Comparison of ENCODE assay signal across 13 cellular contexts in genomic region chr15:39774688-39775267, GRCh38. TPM values are rescaled to one million over a fixed set of nuclear protein-coding genes. Genes with fewer than 3 reads are reported as not detected.
DNase-seq lines count a peak whose midpoint lies in the region; FAIRE-seq and TF ChIP-seq lines count a peak whose summit lies in the region.
"Had no signal": no experiment of that assay in that cellular context is flagged by ENCODE, and none has a peak within 500 bp of the region (broad histone marks: within the 10 kb centered on the region; RNA-seq: fewer than 3 reads in every experiment).

No MANE protein-coding gene starts in this region.

- no peak overlapping the region for H3K4me3 ChIP-seq in HEK293 (ENCODE audit: low read depth, low read length)
- H3K4me3 ChIP-seq: pancreas, thoracic aorta had no signal

- CTCF ChIA-PET in HEK293 (lab: Yijun Ruan, JAX) = interaction anchor here (1.1 kb wide), 1 partner anchor 194 kb away, joined by 3 read pairs; the partner anchor contains the start of gene THBS1

- no peak overlapping the region for H3K27ac Mint-ChIP-seq in activated T-helper 2 cell treated with anti-CD3 and anti-CD28 coated beads, Interferon-gamma antibody, Interleukin-2, Interleukin-4, amounts not matched to agents 10 μg/mL and 5 μg/mL and 100 μg/mL, durations not matched to agents 14 hours and 24 hours and 36 hours

- intact Hi-C loops in activated T-helper 2 cell treated with anti-CD3 and anti-CD28 coated beads, Interferon-gamma antibody, Interleukin-2, Interleukin-4, amounts not matched to agents 10 μg/mL and 5 μg/mL and 100 μg/mL, durations not matched to agents 14 hours and 24 hours and 36 hours (cut with micrococcal nuclease) = no loop called here

- H3K9me3 Mint-ChIP-seq in activated T-helper 2 cell treated with anti-CD3 and anti-CD28 coated beads, Interferon-gamma antibody, Interleukin-2, Interleukin-4, amounts not matched to agents 10 μg/mL and 5 μg/mL and 100 μg/mL, durations not matched to agents 14 hours and 24 hours and 36 hours = no peaks in the 10 kb centered on the region

- no peak overlapping the region for H3K27ac ChIP-seq in HEK293 (ENCODE audit: extremely low read depth, low read depth, low read length)
- H3K27ac ChIP-seq: pancreas, thoracic aorta had no signal

- H3K4me3 Mint-ChIP-seq in activated T-helper 2 cell treated with anti-CD3 and anti-CD28 coated beads, Interferon-gamma antibody, Interleukin-2, Interleukin-4, amounts not matched to agents 10 μg/mL and 5 μg/mL and 100 μg/mL, durations not matched to agents 14 hours and 24 hours and 36 hours (ENCODE audit: low read depth) = no peak overlapping the region

- TF ChIP-seq CTCF in HEK293 (tag by site-specific recombination; IDR thresholded peaks at IDR 0.05) = no peak

- POLR2A ChIA-PET in HEK293 (lab: Yijun Ruan, JAX) = no interaction called here

- no peak for FAIRE-seq in H54 (lab: Jason Lieb, UNC)
- FAIRE-seq: pancreas had no signal

- no peaks in the 10 kb centered on the region for H3K36me3 ChIP-seq in HEK293 (ENCODE audit: control insufficient read depth in 2 of 2, insufficient read depth in 1 of 2, low read length in 2 of 2)
- H3K36me3 ChIP-seq: pancreas, thoracic aorta had no signal

- H3K9me3 ChIP-seq in HEK293 (ENCODE audit: control insufficient read depth, insufficient read depth, low read depth, low read length) = no peaks in the 10 kb centered on the region
- H3K9me3 ChIP-seq: pancreas, SK-N-SH, thoracic aorta had no signal

- no peaks in the 10 kb centered on the region for H3K36me3 Mint-ChIP-seq in activated T-helper 2 cell treated with anti-CD3 and anti-CD28 coated beads, Interferon-gamma antibody, Interleukin-2, Interleukin-4, amounts not matched to agents 10 μg/mL and 5 μg/mL and 100 μg/mL, durations not matched to agents 14 hours and 24 hours and 36 hours (ENCODE audit: low read depth)

- peaks cover 13% of the 10 kb centered on the region for H3K27me3 Mint-ChIP-seq in activated T-helper 2 cell treated with anti-CD3 and anti-CD28 coated beads, Interferon-gamma antibody, Interleukin-2, Interleukin-4, amounts not matched to agents 10 μg/mL and 5 μg/mL and 100 μg/mL, durations not matched to agents 14 hours and 24 hours and 36 hours (ENCODE audit: low read depth)

- DNase-seq in SK-N-DZ (ENCODE audit: low spot score) = peak; percentile 48
- DNase-seq in activated T-helper 2 cell treated with anti-CD3 and anti-CD28 coated beads, Interferon-gamma antibody, Interleukin-2, Interleukin-4, amounts not matched to agents 10 μg/mL and 5 μg/mL and 100 μg/mL, durations not matched to agents 14 hours and 24 hours and 36 hours (ENCODE audit: low spot score) = peak; percentile 45
- DNase-seq in stimulated activated CD4-positive, alpha-beta T cell treated with anti-CD3 and anti-CD28 coated beads, Interleukin-4, amount 100 ng/mL, for 1 hour = peak; percentile 3
- no peak for DNase-seq in NCI-H2029 treated with DMSO at 0.1 percent for 48 hours (lab: John Stamatoyannopoulos, UW)
- no peak for DNase-seq in H54 (ENCODE audit: insufficient read length, low spot score)
- no peak for DNase-seq in NCI-H128 (lab: John Stamatoyannopoulos, UW; ENCODE audit: unreplicated experiment)
- DNase-seq: cortex of kidney, DMS79 treated with DMSO at 0.1 percent for 48 hours, NCI-H748 treated with DMSO at 0.1 percent for 48 hours, pancreas, SK-N-SH had no signal

- TF ChIP-seq POLR2A in H54 (IDR thresholded peaks at IDR 0.05; ENCODE audit: low read depth, low read length) = no peak

- peaks cover 23% of the 10 kb centered on the region for H3K4me1 Mint-ChIP-seq in activated T-helper 2 cell treated with anti-CD3 and anti-CD28 coated beads, Interferon-gamma antibody, Interleukin-2, Interleukin-4, amounts not matched to agents 10 μg/mL and 5 μg/mL and 100 μg/mL, durations not matched to agents 14 hours and 24 hours and 36 hours (ENCODE audit: low read depth)

- H3K4me1 ChIP-seq in HEK293 (ENCODE audit: control insufficient read depth, insufficient read depth, low read length) = no peaks in the 10 kb centered on the region
- H3K4me1 ChIP-seq: pancreas had no signal

TF ChIP-seq in HEK293, 187 proteins besides CTCF, POLR2A, EP300 and RAD21:
- TF ChIP-seq SCRT2 (tag by site-specific recombination; IDR thresholded peaks at IDR 0.05) = peak; percentile 68; the same call in 1 of the 2 replicates
- TF ChIP-seq ZNF585B (tag by site-specific recombination; IDR thresholded peaks at IDR 0.05) = no peak
- TF ChIP-seq ZNF155 (tag by site-specific recombination; IDR thresholded peaks at IDR 0.05) = no peak
- no peak for TF ChIP-seq ZNF76 (tag by site-specific recombination; IDR thresholded peaks at IDR 0.05; ENCODE audit: borderline replicate concordance, low read depth)
- no peak for TF ChIP-seq ZNF121 (tag by site-specific recombination; IDR thresholded peaks at IDR 0.05)
- TF ChIP-seq ZNF362 (tag by site-specific recombination; IDR thresholded peaks at IDR 0.05) = no peak
- TF ChIP-seq ZNF223 (tag by site-specific recombination; IDR thresholded peaks at IDR 0.05) = no peak
- TF ChIP-seq PRDM10 (tag by site-specific recombination; IDR thresholded peaks at IDR 0.05) = no peak

RNA-seq across cellular contexts. Expression of gene FSIP1, which starts 7.9 kb away (rescaled TPM):
- polyA plus RNA-seq in SK-N-DZ (2014; cell fraction: cytosol; rRNA removed) = 0.49 and 0.70 TPM in 2 replicates
- polyA plus RNA-seq in SK-N-DZ (2014; cell fraction: nucleus; rRNA removed) = 0.46 and 0.68 TPM in 2 replicates
- 0.14 and 0.16 TPM in 2 replicates for total RNA-seq in activated T-helper 2 cell treated with anti-CD3 and anti-CD28 coated beads, Interferon-gamma antibody, Interleukin-2, Interleukin-4, amounts not matched to agents 10 μg/mL and 5 μg/mL and 100 μg/mL, durations not matched to agents 14 hours and 24 hours and 36 hours

Comparison
In these comparisons a context has a peak if more than half of its experiments do, and no peak if none do; other contexts are left out.
1. DNase-seq: peak in SK-N-DZ (single experiment), activated T-helper 2 cell treated with anti-CD3 and anti-CD28 coated beads, Interferon-gamma antibody, Interleukin-2, Interleukin-4, amounts not matched to agents 10 μg/mL and 5 μg/mL and 100 μg/mL, durations not matched to agents 14 hours and 24 hours and 36 hours (single experiment) and stimulated activated CD4-positive, alpha-beta T cell treated with anti-CD3 and anti-CD28 coated beads, Interleukin-4, amount 100 ng/mL, for 1 hour (single experiment); none in NCI-H2029 treated with DMSO at 0.1 percent for 48 hours (single experiment), H54 (single experiment) and NCI-H128 (single experiment).